In genomic region chr17:59410049-59410437, GRCh38 we compare ENCODE assay signal across 28 cellular contexts.
"Had no signal": no experiment of that assay in that cellular context is flagged by ENCODE, and none has a peak within 500 bp of the region (broad histone marks: within the 10 kb centered on the region; RNA-seq: fewer than 3 reads in every experiment).

No MANE protein-coding gene starts in this region.

- H3K4me1 ChIP-seq: colonic mucosa, foreskin keratinocyte had no signal

- FAIRE-seq: colon, endometrium, frontal cortex had no signal

- H3K4me3 ChIP-seq: colonic mucosa, coronary artery, dorsolateral prefrontal cortex, esophagus muscularis mucosa, esophagus squamous epithelium, gastrocnemius medialis, gastroesophageal sphincter, heart left ventricle, heart right ventricle had no signal

- H3K27me3 Mint-ChIP-seq: dendritic cell treated with granulocyte-macrophage colony-stimulating factor and Interleukin-4, amounts not matched to agents 40 ng/mL and 50 ng/mL, for 4 days; effector memory CD8-positive, alpha-beta T cell had no signal

- ATAC-seq: effector memory CD8-positive, alpha-beta T cell; esophagus mucosa; foreskin keratinocyte; gastrocnemius medialis; gastroesophageal sphincter; heart left ventricle; heart right ventricle had no signal

- DNase-seq: colonic mucosa; cortex of kidney; dermis blood vessel endothelial cell; dorsolateral prefrontal cortex; effector CD4-positive, alpha-beta T cell; effector CD8-positive, alpha-beta T cell; effector memory CD4-positive, alpha-beta T cell; effector memory CD8-positive, alpha-beta T cell; endodermal cell; erythroblast; esophagus squamous epithelium; foreskin fibroblast; foreskin keratinocyte; foreskin melanocyte; gastrocnemius medialis; glutamatergic neuron; head of caudate nucleus; heart left ventricle; heart right ventricle had no signal

- H3K9me3 ChIP-seq: colonic mucosa, gastrocnemius medialis had no signal

- H3K4me3 Mint-ChIP-seq: dendritic cell treated with granulocyte-macrophage colony-stimulating factor and Interleukin-4, amounts not matched to agents 40 ng/mL and 50 ng/mL, for 4 days; effector memory CD8-positive, alpha-beta T cell; endodermal cell had no signal

- H3K27ac ChIP-seq: colonic mucosa, coronary artery, epithelial cell of prostate, esophagus muscularis mucosa, esophagus squamous epithelium, foreskin keratinocyte, gastrocnemius medialis, gastroesophageal sphincter, heart left ventricle had no signal

- H3K27me3 ChIP-seq: colonic mucosa, dorsolateral prefrontal cortex, esophagus muscularis mucosa, esophagus squamous epithelium, foreskin keratinocyte, gastrocnemius medialis, gastroesophageal sphincter, heart left ventricle, heart right ventricle had no signal

- H3K36me3 ChIP-seq: colonic mucosa, esophagus muscularis mucosa, esophagus squamous epithelium, gastrocnemius medialis had no signal

- H3K27ac Mint-ChIP-seq: dendritic cell treated with granulocyte-macrophage colony-stimulating factor and Interleukin-4, amounts not matched to agents 40 ng/mL and 50 ng/mL, for 4 days; effector memory CD8-positive, alpha-beta T cell; endodermal cell had no signal
